Comparison of ENCODE assay signal across 5 cellular contexts in the genomic region with DNA sequence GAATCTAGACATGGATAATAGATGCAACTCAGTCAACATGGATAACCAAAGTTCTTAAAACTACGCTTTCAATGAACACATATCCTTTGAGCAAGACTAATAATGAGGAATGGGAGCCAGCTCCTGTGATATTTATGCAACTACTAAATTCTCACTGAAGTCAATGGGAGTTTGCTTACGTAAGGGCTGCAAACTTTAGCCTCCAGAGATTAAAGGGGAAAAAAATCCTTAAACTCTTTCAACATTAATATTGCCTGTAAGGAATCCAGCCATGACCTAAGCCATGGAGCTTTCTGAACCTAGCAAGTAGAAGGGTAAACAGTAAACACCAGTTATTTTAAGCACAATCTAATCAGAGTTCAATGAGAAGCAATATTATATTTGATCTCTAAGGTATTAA.
"Had no signal": no experiment of that assay in that cellular context is flagged by ENCODE, and none has a peak within 500 bp of the region (broad histone marks: within the 10 kb centered on the region; RNA-seq: fewer than 3 reads in every experiment).

No MANE protein-coding gene starts in this region.

- H3K4me3 ChIP-seq: GM23338, K562 had no signal

- DNase-seq: H9, HCEC 1CT, IMR-90 had no signal

- H3K4me2 ChIP-seq: GM23338 had no signal

- H2AFZ ChIP-seq: GM23338 had no signal

- ATAC-seq: GM23338, K562 had no signal
